25 cellular contexts compared by ENCODE assay signal in genomic region chr11:65209711-65210360, GRCh38. TPM values are rescaled to one million over a fixed set of nuclear protein-coding genes. Genes with fewer than 3 reads are reported as not detected.
"Had no signal": no experiment of that assay in that cellular context is flagged by ENCODE, and none has a peak within 500 bp of the region (broad histone marks: within the 10 kb centered on the region; RNA-seq: fewer than 3 reads in every experiment).

No MANE protein-coding gene starts in this region.

- H3K27me3 Mint-ChIP-seq: activated naive CD8-positive, alpha-beta T cell treated with anti-CD3 and anti-CD28 coated beads, Interleukin-2, amount 10 ng/mL, durations not matched to agents 7 days and 5 days; activated T-helper 17 cell treated with anti-CD3 and anti-CD28 coated beads, Interleukin-2, amount 50 U/mL, for 72 hours; stimulated activated memory B cell treated with anti-CD40 and anti-IgM and Interleukin-4, amounts not matched to agents 10 μg/mL and 1 μg/mL and 100 μg/mL, for 72 hours; T-cell had no signal

- H3K27me3 ChIP-seq: cardiac muscle cell, dorsolateral prefrontal cortex, foreskin keratinocyte, right atrium auricular region had no signal

- H3K27ac ChIP-seq: cardiac muscle cell, dorsolateral prefrontal cortex, epithelial cell of prostate, foreskin keratinocyte, prostate gland, right atrium auricular region, skin epidermis had no signal

- H3K4me3 ChIP-seq: cardiac muscle cell, dorsolateral prefrontal cortex, prostate gland, right atrium auricular region, skin epidermis had no signal

- H3K27ac Mint-ChIP-seq: stimulated activated memory B cell treated with anti-CD40 and anti-IgM and Interleukin-4, amounts not matched to agents 10 μg/mL and 1 μg/mL and 100 μg/mL, for 72 hours had no signal

- DNase-seq: activated CD4-positive, alpha-beta T cell treated with anti-CD3 and anti-CD28 coated beads, Interleukin-2, amount 50 U/mL, for 1 hour; activated naive CD4-positive, alpha-beta T cell treated with Interleukin-2 at 50 U/mL for 16 hours; activated naive CD8-positive, alpha-beta T cell treated with anti-CD3 and anti-CD28 coated beads, Interleukin-2, amount 10 ng/mL, durations not matched to agents 7 days and 5 days; activated T-cell treated with anti-CD3 and anti-CD28 coated beads, Interleukin-2, amount 50 U/mL, for 1 hour; amygdala; foreskin keratinocyte; hippocampal formation; mammary epithelial cell; nephron progenitor cell; occipital lobe; SK-N-SH; stimulated activated CD4-positive, alpha-beta T cell treated with anti-CD3 and anti-CD28 coated beads, Interleukin-4, amount 100 ng/mL, for 24 hours; T-cell; T-helper 9 cell had no signal

- H3K4me1 ChIP-seq: foreskin keratinocyte, prostate gland, right atrium auricular region had no signal

- H3K4me3 Mint-ChIP-seq: activated naive CD8-positive, alpha-beta T cell treated with anti-CD3 and anti-CD28 coated beads, Interleukin-2, amount 10 ng/mL, durations not matched to agents 7 days and 5 days; activated T-helper 17 cell treated with anti-CD3 and anti-CD28 coated beads, Interleukin-2, amount 50 U/mL, for 72 hours; nephron progenitor cell; stimulated activated memory B cell treated with anti-CD40 and anti-IgM and Interleukin-4, amounts not matched to agents 10 μg/mL and 1 μg/mL and 100 μg/mL, for 72 hours; T-cell had no signal

- H3K9me3 ChIP-seq: prostate gland, right atrium auricular region, SK-N-SH had no signal

- H3K9me3 Mint-ChIP-seq: activated naive CD8-positive, alpha-beta T cell treated with anti-CD3 and anti-CD28 coated beads, Interleukin-2, amount 10 ng/mL, durations not matched to agents 7 days and 5 days; activated T-helper 17 cell treated with anti-CD3 and anti-CD28 coated beads, Interleukin-2, amount 50 U/mL, for 72 hours; nephron progenitor cell; stimulated activated memory B cell treated with anti-CD40 and anti-IgM and Interleukin-4, amounts not matched to agents 10 μg/mL and 1 μg/mL and 100 μg/mL, for 72 hours; T-cell had no signal

- ATAC-seq: activated CD4-positive, CD25-positive, alpha-beta regulatory T cell treated with anti-CD3 and anti-CD28 coated beads, Interleukin-2, amount 50 U/mL, for 24 hours; activated T-helper 17 cell treated with anti-CD3 and anti-CD28 coated beads, Interleukin-2, amount 50 U/mL, for 72 hours; foreskin keratinocyte; stimulated activated memory B cell treated with anti-CD40 and anti-IgM and Interleukin-4, amounts not matched to agents 10 μg/mL and 1 μg/mL and 100 μg/mL, for 72 hours; T-cell had no signal

RNA-seq across cellular contexts. Expression of gene SPDYC, which starts 39.8 kb away (rescaled TPM):
- total RNA-seq: activated naive CD8-positive, alpha-beta T cell treated with anti-CD3 and anti-CD28 coated beads, Interleukin-2, amount 10 ng/mL, durations not matched to agents 7 days and 5 days; activated T-helper 17 cell treated with anti-CD3 and anti-CD28 coated beads, Interleukin-2, amount 50 U/mL, for 72 hours; dorsolateral prefrontal cortex; fibroblast of lung; foreskin keratinocyte; mammary epithelial cell; myocyte; occipital lobe; prostate gland; right atrium auricular region; T-cell had no signal
- polyA plus RNA-seq: cardiac muscle cell, fibroblast of lung, foreskin keratinocyte, mammary epithelial cell, SK-N-SH had no signal
